23 cellular contexts compared by ENCODE assay signal in the genomic region with DNA sequence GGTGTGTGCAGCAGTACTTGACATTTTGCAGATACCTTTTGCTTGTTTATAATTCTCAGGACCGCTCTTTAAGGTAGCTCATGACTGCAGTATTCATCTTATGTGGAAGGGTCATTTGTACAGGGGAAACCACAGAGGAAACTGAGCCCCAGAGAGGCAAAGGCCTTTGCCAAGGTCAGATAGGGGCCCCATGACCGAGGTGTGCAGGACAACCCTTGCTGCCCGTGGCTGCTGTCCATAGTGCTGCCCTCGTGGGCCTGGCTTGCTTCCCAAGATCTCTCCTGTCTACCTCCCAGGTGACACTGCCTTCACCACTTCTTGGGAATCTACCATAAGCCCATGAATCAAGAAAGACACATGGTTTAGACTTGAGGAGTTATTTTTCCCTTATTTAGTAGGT.
DNase-seq lines count a peak whose midpoint lies in the region; ATAC-seq and FAIRE-seq lines count a peak whose summit lies in the region.
"Had no signal": no experiment of that assay in that cellular context is flagged by ENCODE, and none has a peak within 500 bp of the region (broad histone marks: within the 10 kb centered on the region; RNA-seq: fewer than 3 reads in every experiment).

No MANE protein-coding gene starts in this region.

- no peaks in the 10 kb centered on the region for H3K9me3 ChIP-seq in T-helper 17 cell (ENCODE audit: control insufficient read depth, low read length, poor library complexity, severe bottlenecking)
- H3K9me3 ChIP-seq: MG63, SJSA1 had no signal

- H3K36me3 Mint-ChIP-seq in activated CD4-positive, alpha-beta T cell treated with anti-CD3 and anti-CD28 coated beads, Interleukin-2, amount 10 ng/mL, durations not matched to agents 24 days and 14 days (ENCODE audit: low read depth), result peaks cover 64% of the 10 kb centered on the region
- H3K36me3 Mint-ChIP-seq in activated CD4-positive, alpha-beta T cell treated with anti-CD3 and anti-CD28 coated beads, Interleukin-2, amount 10 ng/mL, durations not matched to agents 7 days and 5 days (ENCODE audit: low read depth), result peaks cover 52% of the 10 kb centered on the region
- H3K36me3 Mint-ChIP-seq in T-helper 17 cell (ENCODE audit: low read depth), result peaks cover 7% of the 10 kb centered on the region

- POLR2A ChIA-PET in activated CD4-positive, alpha-beta T cell treated with anti-CD3 and anti-CD28 coated beads, Interleukin-2, amount 10 ng/mL, durations not matched to agents 7 days and 5 days (lab: Charles Lee), result no interaction called here

- ATAC-seq in T-helper 17 cell, result no peak
- peak; percentile 18 for ATAC-seq in left lobe of liver
- ATAC-seq in GM21360 (IDR thresholded peaks at IDR 0.05; ENCODE audit: unreplicated experiment), result no peak

- no peaks in the 10 kb centered on the region for H3K27me3 Mint-ChIP-seq in activated CD4-positive, alpha-beta T cell treated with anti-CD3 and anti-CD28 coated beads, Interleukin-2, amount 10 ng/mL, durations not matched to agents 24 days and 14 days
- no peaks in the 10 kb centered on the region for H3K27me3 Mint-ChIP-seq in activated CD4-positive, alpha-beta T cell treated with anti-CD3 and anti-CD28 coated beads, Interleukin-2, amount 10 ng/mL, durations not matched to agents 7 days and 5 days
- no peaks in the 10 kb centered on the region for H3K27me3 Mint-ChIP-seq in T-helper 17 cell

- H3K4me3 Mint-ChIP-seq in activated CD4-positive, alpha-beta T cell treated with anti-CD3 and anti-CD28 coated beads, Interleukin-2, amount 10 ng/mL, durations not matched to agents 24 days and 14 days, result no peak overlapping the region
- H3K4me3 Mint-ChIP-seq in activated CD4-positive, alpha-beta T cell treated with anti-CD3 and anti-CD28 coated beads, Interleukin-2, amount 10 ng/mL, durations not matched to agents 7 days and 5 days, result no peak overlapping the region
- H3K4me3 Mint-ChIP-seq in T-helper 17 cell, result no peak overlapping the region

- CTCF ChIA-PET in activated CD4-positive, alpha-beta T cell treated with anti-CD3 and anti-CD28 coated beads, Interleukin-2, amount 10 ng/mL, durations not matched to agents 7 days and 5 days (lab: Charles Lee), result no interaction called here

- DNase-seq in activated CD4-positive, alpha-beta T cell treated with anti-CD3 and anti-CD28 coated beads, Interleukin-2, amount 10 ng/mL, durations not matched to agents 24 days and 14 days, result no peak
- DNase-seq in activated CD4-positive, alpha-beta T cell treated with anti-CD3 and anti-CD28 coated beads, Interleukin-2, amount 10 ng/mL, durations not matched to agents 7 days and 5 days, result no peak
- DNase-seq in GM19239 (ENCODE audit: insufficient read length, low spot score) (no peak), T-helper 17 cell (no peak), left lobe of liver (ENCODE audit: low spot score) (no peak), NCI-H2227 treated with DMSO at 0.1 percent for 48 hours (lab: John Stamatoyannopoulos, UW) (no peak)
- no peak for DNase-seq in stimulated activated naive CD4-positive, alpha-beta T cell treated with Interleukin-2 at 50 U/mL for 16 hours (lab: John Stamatoyannopoulos, UW)
- DNase-seq: 8988T, KBM-7, MG63, NCI-H1105 treated with DMSO at 0.1 percent for 48 hours, NCI-H146, NCI-H1930, NCI-H2107, NCI-H446, NCI-H526, PC-9, Right ventricle myocardium superior, RPMI8226 had no signal

- H3K9me3 Mint-ChIP-seq in activated CD4-positive, alpha-beta T cell treated with anti-CD3 and anti-CD28 coated beads, Interleukin-2, amount 10 ng/mL, durations not matched to agents 24 days and 14 days, result peaks cover under 1% of the 10 kb centered on the region
- H3K9me3 Mint-ChIP-seq in activated CD4-positive, alpha-beta T cell treated with anti-CD3 and anti-CD28 coated beads, Interleukin-2, amount 10 ng/mL, durations not matched to agents 7 days and 5 days, result peaks cover 5% of the 10 kb centered on the region

- peaks cover 37% of the 10 kb centered on the region for H3K4me1 Mint-ChIP-seq in activated CD4-positive, alpha-beta T cell treated with anti-CD3 and anti-CD28 coated beads, Interleukin-2, amount 10 ng/mL, durations not matched to agents 24 days and 14 days
- H3K4me1 Mint-ChIP-seq in activated CD4-positive, alpha-beta T cell treated with anti-CD3 and anti-CD28 coated beads, Interleukin-2, amount 10 ng/mL, durations not matched to agents 7 days and 5 days, result peaks cover 26% of the 10 kb centered on the region
- H3K4me1 Mint-ChIP-seq in T-helper 17 cell, result peaks cover 30% of the 10 kb centered on the region

- intact Hi-C loops in activated CD4-positive, alpha-beta T cell treated with anti-CD3 and anti-CD28 coated beads, Interleukin-2, amount 10 ng/mL, durations not matched to agents 24 days and 14 days (cut with micrococcal nuclease), result no loop called here

- FAIRE-seq in GM19239 (lab: Jason Lieb, UNC), result peak; percentile 4
- FAIRE-seq: D721Med, H54 had no signal

- H3K27ac Mint-ChIP-seq in activated CD4-positive, alpha-beta T cell treated with anti-CD3 and anti-CD28 coated beads, Interleukin-2, amount 10 ng/mL, durations not matched to agents 24 days and 14 days, result peak overlapping the region; percentile 53
- H3K27ac Mint-ChIP-seq in activated CD4-positive, alpha-beta T cell treated with anti-CD3 and anti-CD28 coated beads, Interleukin-2, amount 10 ng/mL, durations not matched to agents 7 days and 5 days, result no peak overlapping the region
- peak overlapping the region; percentile 67 for H3K27ac Mint-ChIP-seq in T-helper 17 cell
